ENCODE assay signal across 8 cellular contexts in the genomic region with DNA sequence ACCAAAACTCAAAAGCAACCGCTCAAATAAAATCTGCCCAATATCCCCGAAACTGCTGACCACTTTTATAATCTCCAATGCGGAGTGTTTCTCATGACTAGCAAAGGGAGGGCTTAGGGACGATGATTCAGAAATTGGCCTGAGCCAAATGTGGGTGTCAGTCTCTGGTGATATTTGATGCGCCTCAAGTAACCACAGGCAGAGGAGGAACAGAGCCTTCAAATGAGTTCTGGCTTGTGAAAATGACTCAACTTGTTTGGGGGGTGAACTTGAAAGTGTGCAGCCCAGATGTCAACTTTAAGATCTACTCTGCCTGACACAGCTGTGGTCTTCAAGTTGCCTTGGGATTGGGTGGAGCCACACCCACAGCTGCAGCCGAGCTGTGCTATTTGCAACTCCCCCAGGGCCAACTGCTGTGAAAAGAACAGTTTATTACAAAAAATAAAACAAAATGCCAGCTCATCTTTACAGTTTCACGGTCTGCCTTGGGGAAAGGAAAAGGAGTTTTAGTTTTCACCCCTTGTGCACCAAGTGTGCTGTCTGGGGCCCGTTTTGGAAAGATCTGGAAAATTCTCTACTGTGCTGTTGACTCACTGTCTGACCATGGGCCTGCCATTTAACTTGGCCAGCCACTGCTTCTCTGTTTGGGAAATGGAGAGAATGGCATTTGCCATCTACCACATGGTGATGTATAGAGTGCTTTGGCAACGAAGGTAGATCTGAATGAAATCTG.
DNase-seq lines count a peak whose midpoint lies in the region; ATAC-seq and TF ChIP-seq lines count a peak whose summit lies in the region.

No MANE protein-coding gene starts in this region.

- H3K4me2 ChIP-seq in SK-N-SH = no peak overlapping the region

- no peak for TF ChIP-seq RAD21 in SK-N-SH (IDR thresholded peaks at IDR 0.05; ENCODE audit: low read length)

- no peak overlapping the region for H3K9ac ChIP-seq in SK-N-SH

- DNase-seq in SK-N-SH (peak; percentile 29), germinal center (ENCODE audit: low spot score) (peak; percentile 24), HK-2 (ENCODE audit: unreplicated experiment) (no peak), spleen (no peak)
- DNase-seq in stimulated activated CD8-positive, alpha-beta memory T cell treated with anti-CD3 and anti-CD28 coated beads, Interleukin-15, amount 100 ng/mL, for 48 hours (ENCODE audit: low read depth in 2 of 2) = peak; percentile 50

- POLR2A ChIA-PET in SK-N-SH (lab: Yijun Ruan, JAX) = no interaction called here

- no peaks in the 10 kb centered on the region for H3K36me3 ChIP-seq in ACC112 (ENCODE audit: insufficient read depth, low read length)
- no peaks in the 10 kb centered on the region for H3K36me3 ChIP-seq in SK-N-SH (replicated peaks in 1 of 2; ENCODE audit: control insufficient read depth in 1 of 2, insufficient read depth in 2 of 2, low read length in 1 of 2)
- H3K36me3 ChIP-seq in spleen = no peaks in the 10 kb centered on the region

- no peaks in the 10 kb centered on the region for H3K9me3 ChIP-seq in SK-N-SH
- no peaks in the 10 kb centered on the region for H3K9me3 ChIP-seq in spleen

- no peaks in the 10 kb centered on the region for H3K9me2 ChIP-seq in SK-N-SH

- intact Hi-C loops in spleen (cut with DNase I; ENCODE audit: low total_unique reads) = no loop called here

- ATAC-seq in GM19023 (IDR thresholded peaks at IDR 0.05; ENCODE audit: unreplicated experiment) (peak; percentile 93), HG03064 (IDR thresholded peaks at IDR 0.05; ENCODE audit: low read depth, unreplicated experiment) (peak; percentile 89)

- no peaks in the 10 kb centered on the region for H4K20me1 ChIP-seq in SK-N-SH (ENCODE audit: insufficient read depth)

- H3K4me3 ChIP-seq in ACC112 (ENCODE audit: low read depth, low read length) = peak overlapping the region; percentile 49
- H3K4me3 ChIP-seq in SK-N-SH (ENCODE audit: low read depth in 2 of 2, low read length in 1 of 2) = no peak overlapping the region
- no peak overlapping the region for H3K4me3 ChIP-seq in spleen

- 51% methylated on average over 9 of the region's 9 CpGs for WGBS in SK-N-SH (ENCODE audit: low lambda C conversion rate)
- 47 to 64% (median 56%) methylated on average over 9 of the region's 9 CpGs for WGBS in spleen, 5 donors

- peak in 1 of 2 experiments; percentile 62; a peak in 1 of 4 replicates for TF ChIP-seq EP300 in SK-N-SH (IDR thresholded peaks at IDR 0.05; ENCODE audit: borderline replicate concordance in 1 of 2, low read depth in 1 of 2, low read length in 1 of 2)

- no peak for TF ChIP-seq POLR2A in spleen (IDR thresholded peaks at IDR 0.05)

- TF ChIP-seq CTCF in SK-N-SH (IDR thresholded peaks at IDR 0.05) = no peak
- TF ChIP-seq CTCF in spleen (IDR thresholded peaks at IDR 0.05 in 8 of 11, conservative IDR thresholded peaks at IDR 0.05 in 3 of 11) = no peak

- H3K79me2 ChIP-seq in ACC112 (ENCODE audit: control insufficient read depth, insufficient read depth, low read length, unreplicated experiment) (no peaks in the 10 kb centered on the region), SK-N-SH (ENCODE audit: insufficient read depth) (no peaks in the 10 kb centered on the region)

- H3K27ac ChIP-seq in ACC112 (ENCODE audit: low read depth, low read length) = peak overlapping the region; percentile 80
- peak overlapping the region in 1 of 2 experiments; percentile 32; a peak in 1 of 4 replicates for H3K27ac ChIP-seq in SK-N-SH (ENCODE audit: low read depth in 2 of 2, low read length in 1 of 2)
- H3K27ac ChIP-seq in spleen = peak overlapping the region in 2 of 8 donors; percentile 16 to 33

- H3K27me3 ChIP-seq in ACC112 (ENCODE audit: insufficient read depth, low read length) = no peaks in the 10 kb centered on the region
- no peaks in the 10 kb centered on the region for H3K27me3 ChIP-seq in SK-N-SH (ENCODE audit: insufficient read depth)
- peaks cover 0 to 20% (median 0%) of the 10 kb centered on the region in 7 donors for H3K27me3 ChIP-seq in spleen (replicated peaks in 1 of 7)

- peak overlapping the region; percentile 95 for H2AFZ ChIP-seq in ACC112 (ENCODE audit: low read length, unreplicated experiment)
- no peak overlapping the region for H2AFZ ChIP-seq in SK-N-SH (ENCODE audit: low read depth)

- H3F3A ChIP-seq in SK-N-SH (replicated peaks; ENCODE audit: insufficient read depth) = peaks cover 15% of the 10 kb centered on the region

- H3K4me1 ChIP-seq in ACC112 (ENCODE audit: control insufficient read depth, insufficient read depth, low read length, unreplicated experiment) = peaks cover 33% of the 10 kb centered on the region
- H3K4me1 ChIP-seq in SK-N-SH (ENCODE audit: control insufficient read depth in 1 of 2, insufficient read depth in 2 of 2, low read depth in 1 of 2, low read length in 1 of 2) = peaks cover 4 to 10% of the 10 kb centered on the region in 2 experiments; a peak in 3 of 4 replicates
- H3K4me1 ChIP-seq in spleen = peaks cover 3 to 37% (median 20%) of the 10 kb centered on the region in 6 donors

- CTCF ChIA-PET in SK-N-SH (lab: Yijun Ruan, JAX) = interaction anchor here (1.1 kb wide), 1 partner anchor 36 kb away, joined by 4 read pairs; no protein-coding TSS in a partner anchor

TF ChIP-seq in SK-N-SH, 30 proteins besides CTCF, POLR2A, EP300 and RAD21 (continues in another document):
- TF ChIP-seq, protein P1, sequence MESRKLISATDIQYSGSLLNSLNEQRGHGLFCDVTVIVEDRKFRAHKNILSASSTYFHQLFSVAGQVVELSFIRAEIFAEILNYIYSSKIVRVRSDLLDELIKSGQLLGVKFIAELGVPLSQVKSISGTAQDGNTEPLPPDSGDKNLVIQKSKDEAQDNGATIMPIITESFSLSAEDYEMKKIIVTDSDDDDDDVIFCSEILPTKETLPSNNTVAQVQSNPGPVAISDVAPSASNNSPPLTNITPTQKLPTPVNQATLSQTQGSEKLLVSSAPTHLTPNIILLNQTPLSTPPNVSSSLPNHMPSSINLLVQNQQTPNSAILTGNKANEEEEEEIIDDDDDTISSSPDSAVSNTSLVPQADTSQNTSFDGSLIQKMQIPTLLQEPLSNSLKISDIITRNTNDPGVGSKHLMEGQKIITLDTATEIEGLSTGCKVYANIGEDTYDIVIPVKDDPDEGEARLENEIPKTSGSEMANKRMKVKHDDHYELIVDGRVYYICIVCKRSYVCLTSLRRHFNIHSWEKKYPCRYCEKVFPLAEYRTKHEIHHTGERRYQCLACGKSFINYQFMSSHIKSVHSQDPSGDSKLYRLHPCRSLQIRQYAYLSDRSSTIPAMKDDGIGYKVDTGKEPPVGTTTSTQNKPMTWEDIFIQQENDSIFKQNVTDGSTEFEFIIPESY (IDR thresholded peaks at IDR 0.05; ENCODE audit: borderline replicate concordance, low read depth) = no peak
- TF ChIP-seq SIN3A (IDR thresholded peaks at IDR 0.05; ENCODE audit: borderline replicate concordance, low read depth, low read length) (peak; percentile 37; the same call in 1 of the 2 replicates), FOXM1 (IDR thresholded peaks at IDR 0.05; ENCODE audit: low read depth) (no peak), JUND (IDR thresholded peaks at IDR 0.05) (peak; percentile 83), TEAD4 (IDR thresholded peaks at IDR 0.05; ENCODE audit: borderline replicate concordance, insufficient read depth) (no peak), RCOR1 (IDR thresholded peaks at IDR 0.05; ENCODE audit: low read length) (no peak), MEF2A (IDR thresholded peaks at IDR 0.05; ENCODE audit: borderline replicate concordance, low read depth) (no peak), GATA2 (CRISPR knock-in tag; IDR thresholded peaks at IDR 0.05) (no peak), TCF12 (IDR thresholded peaks at IDR 0.05) (peak; percentile 95), FOSL2 (IDR thresholded peaks at IDR 0.05; ENCODE audit: borderline replicate concordance, low read depth) (peak; percentile 79), SMC3 (IDR thresholded peaks at IDR 0.05; ENCODE audit: low read depth, low read length) (no peak), ELF1 (IDR thresholded peaks at IDR 0.05) (no peak), YY1 (IDR thresholded peaks at IDR 0.05; ENCODE audit: low read depth) (no peak)
- TF ChIP-seq, protein P2, sequence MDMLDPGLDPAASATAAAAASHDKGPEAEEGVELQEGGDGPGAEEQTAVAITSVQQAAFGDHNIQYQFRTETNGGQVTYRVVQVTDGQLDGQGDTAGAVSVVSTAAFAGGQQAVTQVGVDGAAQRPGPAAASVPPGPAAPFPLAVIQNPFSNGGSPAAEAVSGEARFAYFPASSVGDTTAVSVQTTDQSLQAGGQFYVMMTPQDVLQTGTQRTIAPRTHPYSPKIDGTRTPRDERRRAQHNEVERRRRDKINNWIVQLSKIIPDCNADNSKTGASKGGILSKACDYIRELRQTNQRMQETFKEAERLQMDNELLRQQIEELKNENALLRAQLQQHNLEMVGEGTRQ (IDR thresholded peaks at IDR 0.05; ENCODE audit: borderline replicate concordance, low read depth, low read length) = no peak
- TF ChIP-seq, protein P3, sequence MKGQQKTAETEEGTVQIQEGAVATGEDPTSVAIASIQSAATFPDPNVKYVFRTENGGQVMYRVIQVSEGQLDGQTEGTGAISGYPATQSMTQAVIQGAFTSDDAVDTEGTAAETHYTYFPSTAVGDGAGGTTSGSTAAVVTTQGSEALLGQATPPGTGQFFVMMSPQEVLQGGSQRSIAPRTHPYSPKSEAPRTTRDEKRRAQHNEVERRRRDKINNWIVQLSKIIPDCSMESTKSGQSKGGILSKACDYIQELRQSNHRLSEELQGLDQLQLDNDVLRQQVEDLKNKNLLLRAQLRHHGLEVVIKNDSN (IDR thresholded peaks at IDR 0.05; ENCODE audit: borderline replicate concordance, low read depth) = no peak
- TF ChIP-seq, protein P4, sequence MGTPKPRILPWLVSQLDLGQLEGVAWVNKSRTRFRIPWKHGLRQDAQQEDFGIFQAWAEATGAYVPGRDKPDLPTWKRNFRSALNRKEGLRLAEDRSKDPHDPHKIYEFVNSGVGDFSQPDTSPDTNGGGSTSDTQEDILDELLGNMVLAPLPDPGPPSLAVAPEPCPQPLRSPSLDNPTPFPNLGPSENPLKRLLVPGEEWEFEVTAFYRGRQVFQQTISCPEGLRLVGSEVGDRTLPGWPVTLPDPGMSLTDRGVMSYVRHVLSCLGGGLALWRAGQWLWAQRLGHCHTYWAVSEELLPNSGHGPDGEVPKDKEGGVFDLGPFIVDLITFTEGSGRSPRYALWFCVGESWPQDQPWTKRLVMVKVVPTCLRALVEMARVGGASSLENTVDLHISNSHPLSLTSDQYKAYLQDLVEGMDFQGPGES (IDR thresholded peaks at IDR 0.05; ENCODE audit: low read depth, low read length) = no peak
- TF ChIP-seq, protein P5, sequence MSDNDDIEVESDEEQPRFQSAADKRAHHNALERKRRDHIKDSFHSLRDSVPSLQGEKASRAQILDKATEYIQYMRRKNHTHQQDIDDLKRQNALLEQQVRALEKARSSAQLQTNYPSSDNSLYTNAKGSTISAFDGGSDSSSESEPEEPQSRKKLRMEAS (IDR thresholded peaks at IDR 0.05; ENCODE audit: low read depth) = peak; percentile 80

Comparison
In these comparisons a context has a peak if more than half of its experiments do, and no peak if none do; other contexts are left out.
1. DNase-seq: peak in SK-N-SH (single experiment), germinal center (single experiment) and stimulated activated CD8-positive, alpha-beta memory T cell treated with anti-CD3 and anti-CD28 coated beads, Interleukin-15, amount 100 ng/mL, for 48 hours (2 of 2); none in HK-2 (single experiment) and spleen (single experiment).